29 cellular contexts compared by ENCODE assay signal in the genomic region with DNA sequence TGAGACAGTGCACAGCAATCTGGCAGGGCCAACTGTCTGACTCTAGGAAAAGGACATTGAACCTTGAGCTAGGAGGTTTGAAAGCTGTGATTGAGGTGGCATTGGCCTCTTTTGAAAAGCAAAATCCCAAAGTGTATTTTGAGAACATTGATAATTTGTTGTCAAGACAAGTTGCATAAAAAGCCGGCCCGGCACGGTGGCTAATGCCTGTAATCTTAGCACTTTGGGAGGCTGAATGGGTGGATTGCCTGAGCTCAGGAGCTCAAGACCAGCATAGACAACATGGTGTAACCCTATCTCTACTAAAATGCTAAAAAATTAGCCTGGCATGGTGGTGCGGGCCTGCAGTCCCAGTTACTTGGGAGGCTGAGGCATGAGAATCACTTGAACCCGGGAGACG.
"Had no signal": no experiment of that assay in that cellular context is flagged by ENCODE, and none has a peak within 500 bp of the region (broad histone marks: within the 10 kb centered on the region; RNA-seq: fewer than 3 reads in every experiment).

No MANE protein-coding gene starts in this region.

- H3K4me3 Mint-ChIP-seq: activated B cell treated with CpG ODN at 0.5 μM for 24 hours; activated naive CD4-positive, alpha-beta T cell treated with anti-CD3 and anti-CD28 coated beads for 36 hours; activated naive CD4-positive, alpha-beta T cell treated with anti-CD3 and anti-CD28 coated beads, Interleukin-2, amount 50 U/mL, for 24 hours; activated naive CD8-positive, alpha-beta T cell treated with anti-CD3 and anti-CD28 coated beads, Interleukin-2, amount 10 ng/mL, durations not matched to agents 7 days and 5 days; activated T-helper 1 cell treated with anti-CD3 and anti-CD28 coated beads, Interleukin-12 subunit alpha, Interleukin-12 subunit beta, Interleukin-2, Interleukin-4 antibody, amounts not matched to agents 30 ng/mL and 10 ng/mL and 1 ng/mL, durations not matched to agents 14 hours and 24 hours and 36 hours; effector memory CD8-positive, alpha-beta T cell; T-helper 17 cell; T-helper 2 cell treated with Interferon-gamma antibody and Interleukin-4, amounts not matched to agents 5 μg/mL and 100 μg/mL, for 36 hours had no signal

- H3K27me3 ChIP-seq: brain microvascular endothelial cell, esophagus muscularis mucosa, foreskin keratinocyte, gastrocnemius medialis had no signal

- H3K36me3 Mint-ChIP-seq: activated naive CD4-positive, alpha-beta T cell treated with anti-CD3 and anti-CD28 coated beads, Interleukin-2, amount 50 U/mL, for 24 hours had no signal

- H3K4me1 Mint-ChIP-seq: T-helper 17 cell had no signal

- H3K36me3 ChIP-seq: brain microvascular endothelial cell, esophagus muscularis mucosa, gastrocnemius medialis, heart left ventricle, WERI-Rb-1 had no signal

- H3K4me3 ChIP-seq: esophagus muscularis mucosa, gastrocnemius medialis, heart left ventricle had no signal

- H3K9me3 ChIP-seq: esophagus muscularis mucosa, gastrocnemius medialis had no signal

- H3K9me3 Mint-ChIP-seq: activated B cell treated with CpG ODN at 0.5 μM for 24 hours; activated naive CD4-positive, alpha-beta T cell treated with anti-CD3 and anti-CD28 coated beads for 36 hours; activated naive CD4-positive, alpha-beta T cell treated with anti-CD3 and anti-CD28 coated beads, Interleukin-2, amount 50 U/mL, for 24 hours; activated naive CD8-positive, alpha-beta T cell treated with anti-CD3 and anti-CD28 coated beads, Interleukin-2, amount 10 ng/mL, durations not matched to agents 7 days and 5 days; effector memory CD8-positive, alpha-beta T cell had no signal

- H3K27ac ChIP-seq: brain microvascular endothelial cell, esophagus muscularis mucosa, foreskin keratinocyte, gastrocnemius medialis, heart left ventricle, WERI-Rb-1 had no signal

- H3K27me3 Mint-ChIP-seq: T-helper 17 cell had no signal

- DNase-seq: activated B cell treated with CpG ODN at 0.5 μM for 24 hours; activated CD4-positive, alpha-beta T cell treated with anti-CD3 and anti-CD28 coated beads for 48 hours; activated CD4-positive, alpha-beta T cell treated with anti-CD3 and anti-CD28 coated beads, Interleukin-2, amount 50 U/mL, for 1 hour; activated CD4-positive, alpha-beta T cell treated with anti-CD3 and anti-CD28 coated beads, Interleukin-2, amount 50 U/mL, for 48 hours; activated effector memory CD4-positive, alpha-beta T cell treated with anti-CD3 and anti-CD28 coated beads, Interleukin-2, amount 50 U/mL, for 16 hours; activated naive CD4-positive, alpha-beta T cell treated with anti-CD3 and anti-CD28 coated beads for 36 hours; activated naive CD8-positive, alpha-beta T cell treated with anti-CD3 and anti-CD28 coated beads, Interleukin-2, amount 10 ng/mL, durations not matched to agents 7 days and 5 days; activated T-cell treated with anti-CD3 and anti-CD28 coated beads, Interleukin-2, amount 50 U/mL, for 1 hour; amniotic stem cell; anterior cingulate cortex; brain microvascular endothelial cell; cortex of kidney; dermis blood vessel endothelial cell; effector CD4-positive, alpha-beta T cell; effector memory CD8-positive, alpha-beta T cell; erythroblast; gastrocnemius medialis; glutamatergic neuron; heart left ventricle; T-helper 1 cell; T-helper 17 cell; T1000; WERI-Rb-1 had no signal

- H3K27ac Mint-ChIP-seq: activated B cell treated with CpG ODN at 0.5 μM for 24 hours; activated naive CD4-positive, alpha-beta T cell treated with anti-CD3 and anti-CD28 coated beads for 36 hours; activated naive CD8-positive, alpha-beta T cell treated with anti-CD3 and anti-CD28 coated beads, Interleukin-2, amount 10 ng/mL, durations not matched to agents 7 days and 5 days; activated T-helper 1 cell treated with anti-CD3 and anti-CD28 coated beads, Interleukin-12 subunit alpha, Interleukin-12 subunit beta, Interleukin-2, Interleukin-4 antibody, amounts not matched to agents 30 ng/mL and 10 ng/mL and 1 ng/mL, durations not matched to agents 14 hours and 24 hours and 36 hours; activated T-helper 2 cell treated with anti-CD3 and anti-CD28 coated beads, Interferon-gamma antibody, Interleukin-2, Interleukin-4, amounts not matched to agents 10 μg/mL and 5 μg/mL and 100 μg/mL, durations not matched to agents 14 hours and 24 hours and 36 hours; T-helper 17 cell; T-helper 2 cell treated with Interferon-gamma antibody and Interleukin-4, amounts not matched to agents 5 μg/mL and 100 μg/mL, for 36 hours had no signal

- ATAC-seq: effector memory CD8-positive, alpha-beta T cell; foreskin keratinocyte; gastrocnemius medialis; heart left ventricle; T-helper 17 cell had no signal
